9 cellular contexts compared by ENCODE assay signal in the genomic region with DNA sequence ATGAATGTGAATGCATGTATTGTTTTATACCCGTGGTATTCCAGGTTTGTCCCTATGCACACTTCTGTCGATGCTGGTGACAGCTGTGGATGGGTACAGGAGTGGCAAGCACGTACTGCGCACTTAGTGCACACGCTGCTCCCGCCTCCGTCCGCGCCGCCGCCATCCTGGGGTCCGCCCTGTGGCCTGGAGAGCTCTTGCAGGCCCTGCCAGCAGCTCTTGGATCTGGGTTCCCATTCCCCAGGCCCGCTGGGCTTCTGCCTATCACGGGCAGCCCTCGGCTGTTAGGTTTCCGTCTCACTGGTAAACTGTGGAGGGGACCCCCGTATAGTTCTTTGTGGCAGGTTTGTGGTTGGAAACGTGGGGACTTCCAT. TPM values are rescaled to one million over a fixed set of nuclear protein-coding genes. Genes with fewer than 3 reads are reported as not detected.
A peak's percentile ranks its signal among the peaks of the same experiment; 100 is the strongest.
DNase-seq lines count a peak whose midpoint lies in the region; ATAC-seq and TF ChIP-seq lines count a peak whose summit lies in the region.
"Had no signal": no experiment of that assay in that cellular context is flagged by ENCODE, and none has a peak within 500 bp of the region (broad histone marks: within the 10 kb centered on the region; RNA-seq: fewer than 3 reads in every experiment).

No MANE protein-coding gene starts in this region.

- H3K4me1 ChIP-seq in A673 (ENCODE audit: insufficient read depth, low read length, poor library complexity, severe bottlenecking), result peaks cover 16% of the 10 kb centered on the region
- H3K4me1 ChIP-seq in adipocyte (ENCODE audit: control insufficient read depth, insufficient read depth, low read length), result peaks cover 40% of the 10 kb centered on the region
- peaks cover 42% of the 10 kb centered on the region for H3K4me1 ChIP-seq in ovary (ENCODE audit: insufficient read depth)
- H3K4me1 ChIP-seq in SK-N-SH (ENCODE audit: control insufficient read depth in 1 of 2, insufficient read depth in 2 of 2, low read depth in 1 of 2, low read length in 1 of 2), result peaks cover 0 to 28% of the 10 kb centered on the region in 2 experiments; a peak in 1 of 4 replicates

- peaks cover 83% of the 10 kb centered on the region for H4K20me1 ChIP-seq in SK-N-SH (ENCODE audit: insufficient read depth)

- intact Hi-C loops in A673 (cut with micrococcal nuclease; ENCODE audit: unreplicated experiment) (no loop called here), ovary (cut with DNase I) (loop anchor here in 1 of 4 donors (10.0 kb wide), 1 partner anchor 133 kb away; no protein-coding TSS in a partner anchor)

- H3K9ac ChIP-seq in adipocyte (ENCODE audit: low read length) (peak overlapping the region; percentile 99), SK-N-SH (no peak overlapping the region)

- no peak for DNase-seq in A673 (ENCODE audit: low spot score)
- DNase-seq in adipocyte (ENCODE audit: low read depth), result no peak
- peak; percentile 42 for DNase-seq in foreskin melanocyte
- DNase-seq in ovary, result peak in 1 of 5 donors; percentile 32
- DNase-seq in activated CD4-positive, alpha-beta T cell treated with anti-CD3 and anti-CD28 coated beads for 4 hours, result no peak
- no peak for DNase-seq in NCI-H1694 (lab: John Stamatoyannopoulos, UW)
- no peak for DNase-seq in SK-N-SH
- DNase-seq: NCI-H510A treated with DMSO at 0.1 percent for 48 hours had no signal

- H3K4me2 ChIP-seq in SK-N-SH, result no peak overlapping the region

- POLR2A ChIA-PET in A673 (lab: Charles Lee; ENCODE audit: low non-redundant PET), result interaction anchor here (0.5 kb wide), 2 partner anchors 85 to 782 kb away, joined by 3 to 4 read pairs; partner anchors contain the start of gene ATCAY
- POLR2A ChIA-PET in SK-N-SH (lab: Yijun Ruan, JAX), result no interaction called here

- CTCF ChIA-PET in A673 (lab: Charles Lee), result no interaction called here
- CTCF ChIA-PET in SK-N-SH (lab: Yijun Ruan, JAX), result interaction anchor here (1.2 to 5.5 kb wide), 4 partner anchors 10 to 147 kb away, joined by 3 to 28 read pairs (median 12); no protein-coding TSS in a partner anchor

- H3K36me3 ChIP-seq in A673 (ENCODE audit: insufficient read depth, low read length, poor library complexity, severe bottlenecking) (no peaks in the 10 kb centered on the region), adipocyte (ENCODE audit: control insufficient read depth, insufficient read depth, low read length, severe bottlenecking) (no peaks in the 10 kb centered on the region), ovary (no peaks in the 10 kb centered on the region), SK-N-SH (replicated peaks in 1 of 2; ENCODE audit: control insufficient read depth in 1 of 2, insufficient read depth in 2 of 2, low read length in 1 of 2) (no peaks in the 10 kb centered on the region)

- TF ChIP-seq EP300 in ovary (IDR thresholded peaks at IDR 0.05), result no peak
- no peak for TF ChIP-seq EP300 in SK-N-SH (IDR thresholded peaks at IDR 0.05; ENCODE audit: borderline replicate concordance in 1 of 2, low read depth in 1 of 2, low read length in 1 of 2)

- no peaks in the 10 kb centered on the region for H3K9me3 ChIP-seq in A673 (ENCODE audit: low read depth, low read length, poor library complexity, severe bottlenecking)
- H3K9me3 ChIP-seq in adipocyte (ENCODE audit: control insufficient read depth, low read length), result no peaks in the 10 kb centered on the region
- H3K9me3 ChIP-seq in ovary, result no peaks in the 10 kb centered on the region
- no peaks in the 10 kb centered on the region for H3K9me3 ChIP-seq in SK-N-SH

- H3K4me3 ChIP-seq in A673 (ENCODE audit: low read depth, low read length, poor library complexity, severe bottlenecking), result no peak overlapping the region
- H3K4me3 ChIP-seq in adipocyte (ENCODE audit: low read length), result peak overlapping the region; percentile 96
- H3K4me3 ChIP-seq in ovary, result peak overlapping the region; percentile 27
- H3K4me3 ChIP-seq in SK-N-SH (ENCODE audit: low read depth in 2 of 2, low read length in 1 of 2), result no peak overlapping the region

- no peak overlapping the region for H2AFZ ChIP-seq in SK-N-SH (ENCODE audit: low read depth)

- H3K27me3 ChIP-seq in A673 (replicated peaks; ENCODE audit: insufficient read depth, low read depth, low read length, poor library complexity), result no peaks in the 10 kb centered on the region
- no peaks in the 10 kb centered on the region for H3K27me3 ChIP-seq in adipocyte (replicated peaks; ENCODE audit: control insufficient read depth, insufficient read depth, low read length)
- H3K27me3 ChIP-seq in ovary, result no peaks in the 10 kb centered on the region
- H3K27me3 ChIP-seq in SK-N-SH (ENCODE audit: insufficient read depth), result no peaks in the 10 kb centered on the region

- TF ChIP-seq CTCF in A673 (conservative IDR thresholded peaks at IDR 0.05; ENCODE audit: low read depth, low read length) (no peak), ovary (IDR thresholded peaks at IDR 0.05) (no peak), SK-N-SH (IDR thresholded peaks at IDR 0.05) (no peak)

- no peaks in the 10 kb centered on the region for H3F3A ChIP-seq in SK-N-SH (replicated peaks; ENCODE audit: insufficient read depth)

- peaks cover 85% of the 10 kb centered on the region for H3K79me2 ChIP-seq in SK-N-SH (ENCODE audit: insufficient read depth)

- 39 to 68% (median 51%) methylated on average over 18 of the region's 18 CpGs for WGBS in ovary, 3 donors
- 97% methylated on average over 17 of the region's 18 CpGs for WGBS in SK-N-SH (ENCODE audit: low lambda C conversion rate)

- no TSS peak for BruUV-seq in A673 (replicated peaks; lab: Mats Ljungman, UMichigan)

- TF ChIP-seq RAD21 in SK-N-SH (IDR thresholded peaks at IDR 0.05; ENCODE audit: low read length), result no peak

- no peak for TF ChIP-seq POLR2A in ovary (IDR thresholded peaks at IDR 0.05)

- peak overlapping the region; percentile 47 for H3K27ac ChIP-seq in A673 (ENCODE audit: low read depth, low read length, poor library complexity, severe bottlenecking)
- H3K27ac ChIP-seq in ovary, result peak overlapping the region; percentile 26 to 72
- no peak overlapping the region; a peak in 1 of 4 replicates for H3K27ac ChIP-seq in SK-N-SH (ENCODE audit: low read depth in 2 of 2, low read length in 1 of 2)

- no peak for ATAC-seq in HG02759 (IDR thresholded peaks at IDR 0.05; ENCODE audit: unreplicated experiment)

- no peaks in the 10 kb centered on the region for H3K9me2 ChIP-seq in SK-N-SH

TF ChIP-seq in SK-N-SH, 30 proteins besides CTCF, POLR2A, EP300 and RAD21:
- TF ChIP-seq TCF12 (IDR thresholded peaks at IDR 0.05) (no peak), FOXJ3 (CRISPR knock-in tag; IDR thresholded peaks at IDR 0.05) (no peak), GATA2 (CRISPR knock-in tag; IDR thresholded peaks at IDR 0.05) (no peak), ZBTB33 (IDR thresholded peaks at IDR 0.05; ENCODE audit: borderline replicate concordance, low read depth) (no peak), YY1 (IDR thresholded peaks at IDR 0.05; ENCODE audit: low read depth) (no peak), GABPA (IDR thresholded peaks at IDR 0.05; ENCODE audit: low read depth) (no peak), NFIC (IDR thresholded peaks at IDR 0.05; ENCODE audit: borderline replicate concordance) (no peak), SIN3A (IDR thresholded peaks at IDR 0.05; ENCODE audit: borderline replicate concordance, low read depth, low read length) (no peak)
TF ChIP-seq in SK-N-SH: peak in this region for 0.

RNA-seq across cellular contexts. Expression of gene GNA11, which starts 4.0 kb away (rescaled TPM):
- 61.6 and 64.3 TPM in 2 replicates for total RNA-seq in A673 (2021)
- total RNA-seq in ovary, result 10 to 100 TPM; 27.3 to 66.7 (median 57.1) TPM
- polyA plus RNA-seq in ovary, result 10 to 100 TPM; 44.0 to 46.2 TPM
- 14.6 and 32.4 TPM in 2 replicates for polyA plus RNA-seq in SK-N-SH (2012; rRNA removed)
- 14.6 and 27.8 TPM in 2 replicates for polyA plus RNA-seq in SK-N-SH (2012; cell fraction: cytosol; rRNA removed)
- 33.0 and 35.6 TPM in 2 replicates for polyA plus RNA-seq in SK-N-SH (2012; cell fraction: nucleus; rRNA removed)

RNA-seq across cellular contexts. Expression of gene TLE5, which starts 35.8 kb away (rescaled TPM):
- total RNA-seq in A673 (2021) (360 and 397 TPM in 2 replicates), ovary (100 to 1,000 TPM; 274 to 670 (median 503) TPM)
- polyA plus RNA-seq in ovary (100 to 1,000 TPM; 241 to 530 TPM), SK-N-SH (2012; rRNA removed) (479 and 519 TPM in 2 replicates)
- polyA plus RNA-seq in SK-N-SH (2012; cell fraction: cytosol; rRNA removed), result 268 and 361 TPM in 2 replicates
- polyA plus RNA-seq in SK-N-SH (2012; cell fraction: nucleus; rRNA removed), result 542 and 572 TPM in 2 replicates

RNA-seq across cellular contexts. Expression of gene GNA15, which starts 37.7 kb away (rescaled TPM):
- total RNA-seq in A673 (2021) (0.26 TPM in 1 of 2 replicates, not detected in the other), ovary (1 to 10 TPM; 1.2 to 4.8 (median 1.4) TPM)
- polyA plus RNA-seq in ovary (1 to 10 TPM; 1.2 to 1.9 TPM), SK-N-SH (2012; rRNA removed) (0.05 and 0.13 TPM in 2 replicates)
- 0.03 and 0.04 TPM in 2 replicates for polyA plus RNA-seq in SK-N-SH (2012; cell fraction: cytosol; rRNA removed)
- 0.15 and 0.21 TPM in 2 replicates for polyA plus RNA-seq in SK-N-SH (2012; cell fraction: nucleus; rRNA removed)

Comparison
In these comparisons a context has a peak if more than half of its experiments do, and no peak if none do; other contexts are left out.
1. H3K27ac ChIP-seq: peak in A673 (single experiment) and ovary (2 of 2); none in SK-N-SH (0 of 2).
2. H3K4me3 ChIP-seq: peak in adipocyte (single experiment) and ovary (single experiment); none in A673 (single experiment) and SK-N-SH (0 of 2).